8 cellular contexts compared by ENCODE assay signal in the genomic region with DNA sequence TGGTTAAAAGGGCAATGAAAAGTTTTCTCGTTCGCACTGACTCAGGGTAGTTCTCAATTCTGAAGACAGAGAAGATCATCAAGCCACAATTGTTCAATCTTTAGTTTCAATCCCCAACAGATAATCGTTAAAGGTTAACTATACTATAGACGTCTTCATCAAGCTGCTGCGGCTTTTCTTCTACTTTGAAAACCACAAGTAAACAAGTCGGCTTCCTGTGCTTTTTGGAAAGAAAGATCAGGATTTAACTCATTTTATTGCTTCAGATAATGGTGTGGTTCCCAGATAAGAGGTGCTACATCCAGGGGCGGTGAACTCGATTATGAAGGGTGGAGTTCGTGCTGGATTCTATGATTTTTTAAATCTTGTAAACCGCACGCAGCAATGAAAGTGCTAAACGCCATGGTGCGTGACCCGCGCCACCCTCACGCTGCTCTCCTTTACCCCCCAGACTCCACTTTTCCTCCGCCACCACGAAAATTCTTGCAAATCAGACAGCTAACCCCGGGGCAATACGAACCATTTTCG. TPM values are rescaled to one million over a fixed set of nuclear protein-coding genes. Genes with fewer than 3 reads are reported as not detected.
DNase-seq lines count a peak whose midpoint lies in the region; ATAC-seq, FAIRE-seq and TF ChIP-seq lines count a peak whose summit lies in the region.

No MANE protein-coding gene starts in this region.

- peak overlapping the region; percentile 85 for H4K91ac ChIP-seq in H1 (replicated peaks; ENCODE audit: insufficient read length, low read length)

- peak overlapping the region; percentile 98; the same call in 1 of the 2 replicates for H4K8ac ChIP-seq in H1 (ENCODE audit: extremely low read depth, insufficient read depth, low read length)

- peak overlapping the region; percentile 94; the same call in 1 of the 2 replicates for H2BK5ac ChIP-seq in H1 (ENCODE audit: low read depth, low read length)

- H3K23ac ChIP-seq in H1 (ENCODE audit: insufficient read length) = no peak overlapping the region

- H3K9me3 ChIP-seq in OCI-LY7 (ENCODE audit: low read length) = no peaks in the 10 kb centered on the region
- no peaks in the 10 kb centered on the region; a peak in 1 of 4 replicates for H3K9me3 ChIP-seq in H1 (ENCODE audit: insufficient read depth in 2 of 2, low read depth in 1 of 2, low read length in 1 of 2)
- no peaks in the 10 kb centered on the region for H3K9me3 ChIP-seq in neuron (ENCODE audit: low read length)

- POLR2A ChIA-PET in OCI-LY7 (lab: Charles Lee) = interaction anchor here (0.7 kb wide), 2 partner anchors 18 to 608 kb away, joined by 3 read pairs; no protein-coding TSS in a partner anchor
- POLR2A ChIA-PET in H1 (lab: Charles Lee; ENCODE audit: partially characterized antibody) = interaction anchor here (0.6 to 1.5 kb wide), 5 partner anchors 9 to 156 kb away, joined by 3 to 4 read pairs (median 4); no protein-coding TSS in a partner anchor

- H3K9ac ChIP-seq in H1 (replicated peaks in 1 of 4; ENCODE audit: extremely low read depth in 1 of 4, low read depth in 3 of 4, low read length in 3 of 4) = peak overlapping the region; percentile 93 to 99 (median 98)

- CTCF ChIA-PET in OCI-LY7 (lab: Charles Lee; ENCODE audit: unreplicated experiment) (no interaction called here), H1 (lab: Charles Lee; ENCODE audit: partially characterized antibody) (interaction anchor here (0.6 to 0.9 kb wide), 3 partner anchors 60 to 113 kb away, joined by 3 read pairs; no protein-coding TSS in a partner anchor)

- H3K4me3 ChIP-seq in AG10803 (ENCODE audit: low read length) = peak overlapping the region; percentile 78
- peak overlapping the region; percentile 100 for H3K4me3 ChIP-seq in OCI-LY7 (ENCODE audit: low read depth, low read length, poor library complexity, severe bottlenecking)
- H3K4me3 ChIP-seq in H1 (ENCODE audit: extremely low read depth in 1 of 4, insufficient read depth in 2 of 4, low read depth in 3 of 4, low read length in 4 of 4) = peak overlapping the region; percentile 78 to 86 (median 83)
- H3K4me3 ChIP-seq in neuron (ENCODE audit: low read length) = peak overlapping the region; percentile 91

- H3K4me1 ChIP-seq in OCI-LY7 (ENCODE audit: insufficient read depth, low read length, poor library complexity, severe bottlenecking) = peaks cover 75% of the 10 kb centered on the region
- H3K4me1 ChIP-seq in H1 (replicated peaks in 1 of 4; ENCODE audit: control insufficient read depth in 3 of 4, insufficient read depth in 4 of 4, low read length in 3 of 4) = peaks cover 4 to 16% (median 9%) of the 10 kb centered on the region in 4 experiments; a peak in 4 of 7 replicates
- peaks cover 12% of the 10 kb centered on the region for H3K4me1 ChIP-seq in neuron (ENCODE audit: insufficient read depth, low read length)

- BruUV-seq in OCI-LY7 (replicated peaks; lab: Mats Ljungman, UMichigan) = TSS peak; percentile 94

- no peak overlapping the region for H2BK20ac ChIP-seq in H1 (ENCODE audit: low read length)

- H3K4ac ChIP-seq in H1 (replicated peaks; ENCODE audit: insufficient read length, low read depth, low read length) = no peak overlapping the region

- intact Hi-C loops in OCI-LY7 (cut with micrococcal nuclease; ENCODE audit: unreplicated experiment) = loop anchor here (2.0 to 10.0 kb wide), 9 partner anchors 67 to 1281 kb away; a partner anchor contains a TSS

- no peak overlapping the region for H2AK5ac ChIP-seq in H1 (ENCODE audit: low read depth, low read length)

- DNase-seq in AG10803 (ENCODE audit: low read depth) = no peak
- DNase-seq in OCI-LY7 (ENCODE audit: low spot score) = peak; percentile 93
- no peak for DNase-seq in H1 (ENCODE audit: low read depth in 1 of 2, low spot score in 2 of 2)
- DNase-seq in anterior cingulate cortex (lab: John Stamatoyannopoulos, UW) = no peak
- no peak for DNase-seq in NCI-H2029 treated with DMSO at 0.1 percent for 48 hours (lab: John Stamatoyannopoulos, UW)

- no peak for TF ChIP-seq EP300 in H1 (IDR thresholded peaks at IDR 0.05; ENCODE audit: borderline replicate concordance in 1 of 2, low read depth in 2 of 2, low read length in 2 of 2)

- H3K9me2 ChIP-seq in OCI-LY7 (ENCODE audit: insufficient read depth, low read length) = no peaks in the 10 kb centered on the region

- no peak for FAIRE-seq in H1 (lab: Jason Lieb, UNC)

- TF ChIP-seq POLR2A in H1 (IDR thresholded peaks at IDR 0.05; ENCODE audit: control extremely low read depth in 1 of 2, low read depth in 2 of 2, low read length in 2 of 2) = 0 out of 3 replicates have a peak, but pooled peaks of 1 of the 2 experiments have one; percentile 5

- H3K27ac ChIP-seq in OCI-LY7 (ENCODE audit: low read depth, low read length, poor library complexity, severe bottlenecking) (peak overlapping the region; percentile 89), H1 (ENCODE audit: low read depth, low read length) (peak overlapping the region; percentile 99)

- H3K79me2 ChIP-seq in OCI-LY7 (ENCODE audit: insufficient read depth, low read depth, low read length) (peaks cover 57% of the 10 kb centered on the region), H1 (ENCODE audit: control insufficient read depth in 1 of 2, insufficient read depth in 2 of 2, low read length in 2 of 2) (peaks cover 18 to 41% of the 10 kb centered on the region in 2 experiments)

- H2BK15ac ChIP-seq in H1 (ENCODE audit: low read length) = no peak overlapping the region

- ATAC-seq in GM18511 (IDR thresholded peaks at IDR 0.05; ENCODE audit: unreplicated experiment) = peak; percentile 73
- peak; percentile 52 for ATAC-seq in HG02981 (IDR thresholded peaks at IDR 0.05; ENCODE audit: unreplicated experiment)

- TF ChIP-seq CTCF in AG10803 (conservative IDR thresholded peaks at IDR 0.05; ENCODE audit: low read length) (no peak), OCI-LY7 (conservative IDR thresholded peaks at IDR 0.05; ENCODE audit: low read length) (no peak), H1 (IDR thresholded peaks at IDR 0.05; ENCODE audit: control extremely low read depth in 1 of 3, insufficient read depth in 1 of 3, low read depth in 1 of 3, low read length in 3 of 3) (no peak)

- H3K56ac ChIP-seq in H1 (replicated peaks; ENCODE audit: insufficient read length, low read depth, low read length) = peak overlapping the region; percentile 43

- H2BK12ac ChIP-seq in H1 (ENCODE audit: low read depth, low read length) = no peak overlapping the region; the same call in 1 of the 2 replicates

- H2AFZ ChIP-seq in OCI-LY7 (ENCODE audit: low read length) (peak overlapping the region; percentile 84; the same call in 1 of the 2 replicates), H1 (ENCODE audit: low read length) (peak overlapping the region; percentile 98), neuron (ENCODE audit: low read depth, low read length) (peak overlapping the region; percentile 60)

- H2BK120ac ChIP-seq in H1 (replicated peaks; ENCODE audit: low read depth, low read length) = no peak overlapping the region

- peaks cover 6% of the 10 kb centered on the region; the same call in 1 of the 2 replicates for H3K79me1 ChIP-seq in H1 (ENCODE audit: low read depth, low read length)

- peak overlapping the region; percentile 13 for H4K5ac ChIP-seq in H1 (ENCODE audit: insufficient read length, low read depth, low read length)

- H3K23me2 ChIP-seq in H1 (ENCODE audit: low read depth, low read length) = peaks cover 12% of the 10 kb centered on the region

- H3K27me3 ChIP-seq in H1 (replicated peaks in 1 of 4; ENCODE audit: control insufficient read depth in 3 of 4, extremely low read depth in 1 of 4, insufficient read depth in 3 of 4, low read length in 3 of 4) (no peaks in the 10 kb centered on the region), neuron (ENCODE audit: insufficient read depth, low read length) (no peaks in the 10 kb centered on the region)

- WGBS in H1 (ENCODE audit: extremely low coverage in 1 of 2, insufficient coverage in 1 of 2, insufficient read length in 1 of 2, insufficient replicate concordance in 2 of 2, low coverage in 1 of 2, low lambda C conversion rate in 2 of 2, missing lambda C conversion rate in 1 of 2), 2 experiments = 2% methylated on average over 20 of the region's 21 CpGs; no CpG with 5 or more reads in 1 of the 2 experiments

- H3K36me3 ChIP-seq in OCI-LY7 (ENCODE audit: insufficient read depth, low read length) (peaks cover 39% of the 10 kb centered on the region), H1 (ENCODE audit: control insufficient read depth in 2 of 4, insufficient read depth in 4 of 4, low read length in 3 of 4) (peaks cover under 1 to 8% (median 6%) of the 10 kb centered on the region in 4 experiments; a peak in 4 of 8 replicates), neuron (ENCODE audit: insufficient read depth, low read length) (peaks cover 5% of the 10 kb centered on the region)

- H3K4me2 ChIP-seq in OCI-LY7 (ENCODE audit: low read length) = peak overlapping the region; percentile 92
- H3K4me2 ChIP-seq in H1 (ENCODE audit: insufficient read depth in 1 of 2, low read depth in 2 of 2, low read length in 2 of 2) = peak overlapping the region; percentile 90 to 95

- no peak for TF ChIP-seq RAD21 in H1 (IDR thresholded peaks at IDR 0.05 in 1 of 2, conservative IDR thresholded peaks at IDR 0.05 in 1 of 2; ENCODE audit: low read depth in 2 of 2, low read length in 2 of 2)

- H3K14ac ChIP-seq in H1 (ENCODE audit: insufficient read length) = no peak overlapping the region

- peak overlapping the region; percentile 88; the same call in 1 of the 2 replicates for H3K18ac ChIP-seq in H1 (ENCODE audit: extremely low read depth, low read length)

- H4K20me1 ChIP-seq in OCI-LY7 (ENCODE audit: insufficient read depth, low read length) = peaks cover 32% of the 10 kb centered on the region
- H4K20me1 ChIP-seq in H1 (replicated peaks in 1 of 2; ENCODE audit: control insufficient read depth in 1 of 2, insufficient read depth in 2 of 2, low read length in 2 of 2) = peaks cover 11 to 15% of the 10 kb centered on the region in 2 experiments

TF ChIP-seq in H1, 55 proteins besides CTCF, POLR2A, EP300 and RAD21 (continues in another document):
- TF ChIP-seq, protein P1, sequence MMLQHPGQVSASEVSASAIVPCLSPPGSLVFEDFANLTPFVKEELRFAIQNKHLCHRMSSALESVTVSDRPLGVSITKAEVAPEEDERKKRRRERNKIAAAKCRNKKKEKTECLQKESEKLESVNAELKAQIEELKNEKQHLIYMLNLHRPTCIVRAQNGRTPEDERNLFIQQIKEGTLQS (IDR thresholded peaks at IDR 0.05; ENCODE audit: insufficient read depth, low read depth, low read length) = no peak
- peak; percentile 14; the same call in 1 of the 2 replicates for TF ChIP-seq POLR2AphosphoS5 (IDR thresholded peaks at IDR 0.05; ENCODE audit: low read depth, low read length)

RNA-seq across cellular contexts. Expression of a gene that starts 0.5 kb away (rescaled TPM):
- total RNA-seq in OCI-LY7 (2014; rRNA removed; shearing (Covaris generic)) = 98.2 and 140 TPM in 2 replicates
- total RNA-seq in OCI-LY7 (2022) = 170 and 193 TPM in 2 replicates
- 75.7 and 80.4 TPM in 2 replicates for total RNA-seq in H1 (2021; fragmentation: NEBNext Ultra II Directional; extraction: Animal tissue kit (Norgen Biotek cat#: 25700))
- 62.2 and 64.4 TPM in 2 replicates for polyA plus RNA-seq in H1 (2011; rRNA removed)
- polyA plus RNA-seq in H1 (2011; cell fraction: cytosol; rRNA removed) = 88.6 TPM
- 121 TPM for polyA plus RNA-seq in H1 (2011; cell fraction: nucleus; rRNA removed)
- polyA plus RNA-seq in H1 (2012, experiment 1 of 2) = 51.7 to 80.1 TPM (median 61.2 TPM) in 4 replicates
- 28.2 TPM for polyA plus RNA-seq in H1 (2012, experiment 2 of 2)
- polyA plus RNA-seq in H1 (2013, experiment 1 of 2) = 69.7 TPM
- polyA plus RNA-seq in H1 (2013, experiment 2 of 2) = 62.2 TPM
- polyA minus RNA-seq in H1 (2011; rRNA and poly(A)+ RNA removed) = 54.4 and 57.1 TPM in 2 replicates
- polyA minus RNA-seq in H1 (2011; cell fraction: cytosol; rRNA and poly(A)+ RNA removed) = 43.6 TPM
- 42.2 TPM for polyA minus RNA-seq in H1 (2011; cell fraction: nucleus; rRNA and poly(A)+ RNA removed)
